In the genomic region with DNA sequence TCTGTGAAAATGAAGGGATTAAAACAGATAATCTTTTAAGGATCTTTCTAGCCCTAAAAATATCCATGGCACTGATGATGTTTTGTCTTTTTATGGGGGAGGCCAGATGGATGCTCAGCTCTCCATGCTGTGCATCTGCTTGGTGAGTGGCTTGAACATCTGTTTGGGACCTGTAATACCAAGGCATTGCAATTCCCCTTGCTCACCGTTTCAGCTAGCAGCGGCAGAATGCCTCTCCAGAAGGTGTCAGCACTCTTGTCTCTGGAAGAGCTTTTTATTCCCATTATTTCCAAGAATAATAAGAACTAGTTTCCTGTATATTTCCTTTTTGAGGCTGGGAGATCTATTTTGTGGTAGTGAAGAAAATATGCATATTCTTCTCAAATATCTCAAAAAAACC, we compare ENCODE assay signal across 14 cellular contexts.
DNase-seq lines count a peak whose midpoint lies in the region; ATAC-seq, FAIRE-seq and TF ChIP-seq lines count a peak whose summit lies in the region.
"Had no signal": no experiment of that assay in that cellular context is flagged by ENCODE, and none has a peak within 500 bp of the region (broad histone marks: within the 10 kb centered on the region; RNA-seq: fewer than 3 reads in every experiment).

No MANE protein-coding gene starts in this region.

- no peaks in the 10 kb centered on the region for H3K27me3 ChIP-seq in H1 (replicated peaks in 1 of 4; ENCODE audit: control insufficient read depth in 3 of 4, extremely low read depth in 1 of 4, insufficient read depth in 3 of 4, low read length in 3 of 4)
- no peaks in the 10 kb centered on the region for H3K27me3 ChIP-seq in neuronal stem cell (ENCODE audit: control insufficient read depth in 3 of 3, insufficient read depth in 3 of 3, low read depth in 1 of 3, low read length in 3 of 3)
- H3K27me3 ChIP-seq in thyroid gland = no peaks in the 10 kb centered on the region
- H3K27me3 ChIP-seq in pancreas = no peaks in the 10 kb centered on the region

- no peaks in the 10 kb centered on the region for H3K23me2 ChIP-seq in H1 (ENCODE audit: low read depth, low read length)

- peak overlapping the region; percentile 51; the same call in 1 of the 2 replicates for H2BK20ac ChIP-seq in H1 (ENCODE audit: low read length)

- H4K5ac ChIP-seq in H1 (ENCODE audit: insufficient read length, low read depth, low read length) = no peak overlapping the region

- H2AK5ac ChIP-seq in H1 (ENCODE audit: low read depth, low read length) (no peak overlapping the region), neuronal stem cell (ENCODE audit: low read depth, low read length) (no peak overlapping the region)

- TF ChIP-seq CTCF in H1 (IDR thresholded peaks at IDR 0.05; ENCODE audit: control extremely low read depth in 1 of 3, insufficient read depth in 1 of 3, low read depth in 1 of 3, low read length in 3 of 3) (peak; percentile 23 to 36 (median 29); a peak in 3 of 4 replicates), thyroid gland (IDR thresholded peaks at IDR 0.05) (no peak), pancreas (IDR thresholded peaks at IDR 0.05) (no peak)

- H4K8ac ChIP-seq in H1 (ENCODE audit: extremely low read depth, insufficient read depth, low read length) (no peak overlapping the region), neuronal stem cell (ENCODE audit: low read depth, low read length) (no peak overlapping the region)

- H3K27ac ChIP-seq in H1 (ENCODE audit: low read depth, low read length) (no peak overlapping the region), neuronal stem cell (replicated peaks; ENCODE audit: low read length) (peak overlapping the region; percentile 46), thyroid gland (no peak overlapping the region), pancreas (no peak overlapping the region)

- no peak for TF ChIP-seq POLR2A in GM12891 (IDR thresholded peaks at IDR 0.05; ENCODE audit: low read depth, low read length)
- TF ChIP-seq POLR2A in H1 (IDR thresholded peaks at IDR 0.05; ENCODE audit: control extremely low read depth in 1 of 2, low read depth in 2 of 2, low read length in 2 of 2) = no peak
- no peak for TF ChIP-seq POLR2A in thyroid gland (IDR thresholded peaks at IDR 0.05)

- H3K18ac ChIP-seq in H1 (ENCODE audit: extremely low read depth, low read length) = no peak overlapping the region
- no peak overlapping the region for H3K18ac ChIP-seq in neuronal stem cell (ENCODE audit: low read length)

- H3K4me3 ChIP-seq in H1 (ENCODE audit: extremely low read depth in 1 of 4, insufficient read depth in 2 of 4, low read depth in 3 of 4, low read length in 4 of 4) (no peak overlapping the region), neuronal stem cell (ENCODE audit: low read length in 2 of 2) (no peak overlapping the region), thyroid gland (replicated peaks in 1 of 3) (no peak overlapping the region), pancreas (no peak overlapping the region)

- peak overlapping the region in 1 of 2 experiments; percentile 47; a peak in 2 of 4 replicates for H3K4me2 ChIP-seq in H1 (ENCODE audit: insufficient read depth in 1 of 2, low read depth in 2 of 2, low read length in 2 of 2)
- no peak overlapping the region for H3K4me2 ChIP-seq in neuronal stem cell (ENCODE audit: insufficient read depth, low read length, poor library complexity, severe bottlenecking)

- intact Hi-C loops in thyroid gland (cut with DNase I) (no loop called here), pancreas (cut with DNase I) (no loop called here)

- CTCF ChIA-PET in H1 (lab: Charles Lee; ENCODE audit: partially characterized antibody) = interaction anchor here (0.6 to 2.6 kb wide), 11 partner anchors 9 to 375 kb away, joined by 3 to 20 read pairs (median 3); no protein-coding TSS in a partner anchor

- no peak for DNase-seq in GM12891 (ENCODE audit: insufficient read length, low spot score)
- peak; percentile 84 for DNase-seq in NCI-H524 treated with DMSO at 0.1 percent for 48 hours (lab: John Stamatoyannopoulos, UW)
- DNase-seq in H1 (ENCODE audit: low read depth in 1 of 2, low spot score in 2 of 2) = no peak
- no peak for DNase-seq in neuronal stem cell (ENCODE audit: low spot score)
- no peak for DNase-seq in C1 segment of cervical spinal cord (lab: John Stamatoyannopoulos, UW)
- DNase-seq in thyroid gland = no peak
- DNase-seq in pancreas = no peak
- DNase-seq: activated CD4-positive, CD25-positive, alpha-beta regulatory T cell; activated CD8-positive, alpha-beta memory T cell treated with anti-CD3 and anti-CD28 coated beads, Interleukin-2, amount 10 ng/mL, durations not matched to agents 7 days and 5 days; effector memory CD4-positive, alpha-beta T cell; NCI-H1417 treated with DMSO at 0.1 percent for 48 hours; NCI-H526 treated with DMSO at 0.1 percent for 48 hours; stimulated activated CD4-positive, alpha-beta T cell treated with anti-CD3 and anti-CD28 coated beads, Interleukin-4, amount 100 ng/mL, for 4 hours had no signal

- POLR2A ChIA-PET in H1 (lab: Charles Lee; ENCODE audit: partially characterized antibody) = interaction anchor here (1.2 to 2.1 kb wide), 2 partner anchors 9 to 252 kb away, joined by 3 to 5 read pairs; no protein-coding TSS in a partner anchor

- H4K20me1 ChIP-seq in H1 (replicated peaks in 1 of 2; ENCODE audit: control insufficient read depth in 1 of 2, insufficient read depth in 2 of 2, low read length in 2 of 2) = no peaks in the 10 kb centered on the region

- H3K4ac ChIP-seq in H1 (replicated peaks; ENCODE audit: insufficient read length, low read depth, low read length) = no peak overlapping the region
- H3K4ac ChIP-seq in neuronal stem cell (ENCODE audit: low read length) = no peak overlapping the region

- no peaks in the 10 kb centered on the region for H3K79me2 ChIP-seq in H1 (ENCODE audit: control insufficient read depth in 1 of 2, insufficient read depth in 2 of 2, low read length in 2 of 2)

- H3K56ac ChIP-seq in H1 (replicated peaks; ENCODE audit: insufficient read length, low read depth, low read length) = no peak overlapping the region

- H3K23ac ChIP-seq in H1 (ENCODE audit: insufficient read length) (no peak overlapping the region), neuronal stem cell (ENCODE audit: low read depth, low read length, poor library complexity) (no peak overlapping the region)

- H4K91ac ChIP-seq in H1 (replicated peaks; ENCODE audit: insufficient read length, low read length) (no peak overlapping the region), neuronal stem cell (ENCODE audit: low read depth, low read length, poor library complexity) (no peak overlapping the region)

- H3K14ac ChIP-seq in H1 (ENCODE audit: insufficient read length) (no peak overlapping the region), neuronal stem cell (ENCODE audit: low read length) (no peak overlapping the region)

- H3K36me3 ChIP-seq in H1 (ENCODE audit: control insufficient read depth in 2 of 4, insufficient read depth in 4 of 4, low read length in 3 of 4) = no peaks in the 10 kb centered on the region
- H3K36me3 ChIP-seq in neuronal stem cell (replicated peaks in 1 of 2; ENCODE audit: control insufficient read depth in 2 of 2, insufficient read depth in 2 of 2, low read length in 2 of 2) = no peaks in the 10 kb centered on the region
- no peaks in the 10 kb centered on the region for H3K36me3 ChIP-seq in thyroid gland
- H3K36me3 ChIP-seq in pancreas = no peaks in the 10 kb centered on the region

- no peak for TF ChIP-seq EP300 in H1 (IDR thresholded peaks at IDR 0.05; ENCODE audit: borderline replicate concordance in 1 of 2, low read depth in 2 of 2, low read length in 2 of 2)

- no peak overlapping the region for H2AFZ ChIP-seq in H1 (ENCODE audit: low read length)
- no peak overlapping the region for H2AFZ ChIP-seq in neuronal stem cell (ENCODE audit: low read length)

- peaks cover 6 to 29% (median 21%) of the 10 kb centered on the region in 4 experiments; a peak in 5 of 7 replicates for H3K4me1 ChIP-seq in H1 (replicated peaks in 1 of 4; ENCODE audit: control insufficient read depth in 3 of 4, insufficient read depth in 4 of 4, low read length in 3 of 4)
- H3K4me1 ChIP-seq in neuronal stem cell (ENCODE audit: control insufficient read depth in 2 of 2, insufficient read depth in 1 of 2, low read depth in 1 of 2, low read length in 2 of 2) = peaks cover 13 to 18% of the 10 kb centered on the region in 2 donors
- H3K4me1 ChIP-seq in thyroid gland = peaks cover 4 to 8% of the 10 kb centered on the region in 2 donors
- H3K4me1 ChIP-seq in pancreas = no peaks in the 10 kb centered on the region

- WGBS in H1 (ENCODE audit: extremely low coverage in 1 of 2, insufficient coverage in 1 of 2, insufficient read length in 1 of 2, insufficient replicate concordance in 2 of 2, low coverage in 1 of 2, low lambda C conversion rate in 2 of 2, missing lambda C conversion rate in 1 of 2), 2 experiments = 60% methylated on average over 2 of the region's 2 CpGs; no CpG with 5 or more reads in 1 of the 2 experiments
- WGBS in neuronal stem cell (ENCODE audit: extremely low coverage in 2 of 2, insufficient read length in 2 of 2, insufficient replicate concordance in 1 of 2), 2 donors = no CpG with 5 or more reads among the region's 2 CpGs
- 46 to 53% methylated on average over 2 of the region's 2 CpGs for WGBS in thyroid gland, 2 donors
- WGBS in pancreas, 2 donors = 24 to 53% methylated on average over 2 of the region's 2 CpGs

- H2BK12ac ChIP-seq in H1 (ENCODE audit: low read depth, low read length) = no peak overlapping the region
- H2BK12ac ChIP-seq in neuronal stem cell (ENCODE audit: low read length) = no peak overlapping the region

- H3K9ac ChIP-seq in H1 (replicated peaks in 1 of 4; ENCODE audit: extremely low read depth in 1 of 4, low read depth in 3 of 4, low read length in 3 of 4) (no peak overlapping the region), neuronal stem cell (ENCODE audit: low read depth, low read length, poor library complexity) (no peak overlapping the region)

- no peaks in the 10 kb centered on the region for H3K79me1 ChIP-seq in H1 (ENCODE audit: low read depth, low read length)
- H3K79me1 ChIP-seq in neuronal stem cell (ENCODE audit: low read depth, low read length) = no peaks in the 10 kb centered on the region

- no peak overlapping the region for H2BK5ac ChIP-seq in H1 (ENCODE audit: low read depth, low read length)
- H2BK5ac ChIP-seq in neuronal stem cell (ENCODE audit: low read length) = no peak overlapping the region

- ATAC-seq in HG02938 (IDR thresholded peaks at IDR 0.05; ENCODE audit: unreplicated experiment) (no peak), pancreas (no peak)
- ATAC-seq: activated CD8-positive, alpha-beta memory T cell treated with anti-CD3 and anti-CD28 coated beads, Interleukin-2, amount 10 ng/mL, durations not matched to agents 7 days and 5 days had no signal

- H2BK120ac ChIP-seq in H1 (replicated peaks; ENCODE audit: low read depth, low read length) (no peak overlapping the region), neuronal stem cell (ENCODE audit: low read depth, low read length) (no peak overlapping the region)

- H2BK15ac ChIP-seq in H1 (ENCODE audit: low read length) (no peak overlapping the region), neuronal stem cell (ENCODE audit: low read length) (no peak overlapping the region)

- H3K9me3 ChIP-seq in H1 (ENCODE audit: insufficient read depth in 2 of 2, low read depth in 1 of 2, low read length in 1 of 2) (no peaks in the 10 kb centered on the region), neuronal stem cell (replicated peaks in 1 of 2; ENCODE audit: control insufficient read depth in 2 of 2, insufficient read depth in 1 of 2, low read depth in 1 of 2, low read length in 2 of 2) (peaks cover 0 to 4% of the 10 kb centered on the region in 2 donors), thyroid gland (no peaks in the 10 kb centered on the region), pancreas (no peaks in the 10 kb centered on the region)

- FAIRE-seq in GM12891 (lab: Jason Lieb, UNC) (peak; percentile 23), H1 (lab: Jason Lieb, UNC) (peak; percentile 57), pancreas (lab: Jason Lieb, UNC) (no peak)

- peak in 1 of 2 experiments; percentile 27; a peak in 2 of 4 replicates for TF ChIP-seq RAD21 in H1 (IDR thresholded peaks at IDR 0.05 in 1 of 2, conservative IDR thresholded peaks at IDR 0.05 in 1 of 2; ENCODE audit: low read depth in 2 of 2, low read length in 2 of 2)

Comparison
In these comparisons a context has a peak if more than half of its experiments do, and no peak if none do; other contexts are left out.
1. CTCF ChIP-seq: peak in H1 (3 of 3); none in thyroid gland (0 of 6) and pancreas (0 of 4).